In the genomic region with DNA sequence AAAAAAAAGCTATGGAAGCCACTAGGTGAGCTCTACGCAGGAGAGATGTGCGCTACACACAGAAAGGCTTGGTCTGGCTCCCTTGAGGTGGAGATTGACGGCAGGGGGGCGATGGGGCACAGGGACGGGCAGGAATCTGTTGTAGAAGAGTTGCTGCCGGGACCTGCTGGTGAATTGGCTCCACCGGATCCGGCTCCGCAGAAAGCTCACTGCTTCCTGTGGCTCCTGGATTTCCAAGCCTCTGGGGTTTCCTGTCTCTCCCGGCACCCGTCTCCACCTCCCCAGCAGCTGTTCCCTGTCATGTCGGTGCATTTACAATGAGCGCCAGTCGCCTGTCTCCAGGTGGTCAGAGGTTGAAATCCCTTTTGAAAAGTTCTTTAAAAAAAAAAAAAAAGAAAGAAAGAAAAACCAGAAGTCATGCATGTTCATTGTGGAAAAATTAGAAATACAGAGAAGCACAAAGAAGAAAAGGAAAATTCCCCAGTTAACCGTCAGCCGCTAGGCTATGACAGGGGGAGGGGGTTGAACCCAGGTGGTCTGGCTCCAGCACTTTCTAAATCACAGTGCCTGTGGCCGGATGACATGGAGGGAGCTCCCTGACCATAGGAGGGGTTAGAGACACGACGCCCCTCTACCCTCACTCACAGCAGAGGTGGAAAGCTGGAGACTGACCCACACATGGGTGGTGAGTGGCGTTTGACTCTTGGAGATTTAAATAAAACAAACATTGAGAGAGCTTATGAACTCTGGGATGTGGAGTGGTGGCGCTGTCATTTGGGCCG, we compare ENCODE assay signal across 10 cellular contexts. TPM values are rescaled to one million over a fixed set of nuclear protein-coding genes. Genes with fewer than 3 reads are reported as not detected.
DNase-seq lines count a peak whose midpoint lies in the region; ATAC-seq and TF ChIP-seq lines count a peak whose summit lies in the region.
"Had no signal": no experiment of that assay in that cellular context is flagged by ENCODE, and none has a peak within 500 bp of the region (broad histone marks: within the 10 kb centered on the region; RNA-seq: fewer than 3 reads in every experiment).

No MANE protein-coding gene starts in this region.

- H3K4me2 ChIP-seq in smooth muscle cell: peak overlapping the region; percentile 77

- no peaks in the 10 kb centered on the region for H3K79me2 ChIP-seq in smooth muscle cell (ENCODE audit: low read depth)

- peaks cover 31% of the 10 kb centered on the region for H3K27me3 Mint-ChIP-seq in activated T-cell treated with anti-CD3 and anti-CD28 coated beads, Interleukin-2, amount 50 U/mL, for 4 hours (ENCODE audit: low read depth)

- peak; percentile 0 for DNase-seq in activated T-cell treated with anti-CD3 and anti-CD28 coated beads, Interleukin-2, amount 50 U/mL, for 4 hours
- DNase-seq in activated T-cell treated with anti-CD3 and anti-CD28 coated beads for 4 hours (no peak), NT2/D1 (ENCODE audit: low read depth, low spot score) (peak; percentile 51), iPS-NIHi11 (ENCODE audit: low spot score) (peak; percentile 68), smooth muscle cell (lab: John Stamatoyannopoulos, UW; ENCODE audit: unreplicated experiment) (no peak), NOMO-1 treated with dmso at 0.1 percent for 144 hours (lab: John Stamatoyannopoulos, UW; ENCODE audit: unreplicated experiment) (no peak)
- DNase-seq in activated CD4-positive, CD25-positive, alpha-beta regulatory T cell (lab: John Stamatoyannopoulos, UW): no peak
- DNase-seq: activated T-cell treated with anti-CD3 and anti-CD28 coated beads, Interleukin-2, amount 50 U/mL, for 24 hours had no signal

- H3K4me1 ChIP-seq in NT2/D1 (ENCODE audit: insufficient read depth, insufficient read length) (peaks cover 7% of the 10 kb centered on the region), smooth muscle cell (ENCODE audit: low read depth) (peaks cover 11% of the 10 kb centered on the region)

- no peak overlapping the region for H3K9ac ChIP-seq in NT2/D1 (ENCODE audit: insufficient read length, low read depth)
- no peak overlapping the region for H3K9ac ChIP-seq in smooth muscle cell (ENCODE audit: low read depth)

- H3F3A ChIP-seq in smooth muscle cell (ENCODE audit: low read depth): no peaks in the 10 kb centered on the region

- H4K20me1 ChIP-seq in smooth muscle cell (ENCODE audit: low read depth): peaks cover 21% of the 10 kb centered on the region

- no peak overlapping the region for H3K27ac ChIP-seq in smooth muscle cell (ENCODE audit: low read depth)

- no peaks in the 10 kb centered on the region for H3K27me3 ChIP-seq in NT2/D1 (ENCODE audit: insufficient read depth, insufficient read length)
- H3K27me3 ChIP-seq in smooth muscle cell (ENCODE audit: low read depth): peaks cover 5% of the 10 kb centered on the region

- H2AFZ ChIP-seq in smooth muscle cell (ENCODE audit: low read depth): no peak overlapping the region

- H3K9me3 Mint-ChIP-seq in activated T-cell treated with anti-CD3 and anti-CD28 coated beads, Interleukin-2, amount 50 U/mL, for 4 hours: no peaks in the 10 kb centered on the region
- H3K9me3 Mint-ChIP-seq: activated T-cell treated with anti-CD3 and anti-CD28 coated beads, Interleukin-2, amount 50 U/mL, for 24 hours; T-cell had no signal

- TF ChIP-seq CTCF in smooth muscle cell (IDR thresholded peaks at IDR 0.05; ENCODE audit: borderline replicate concordance, insufficient read depth, poor library complexity, severe bottlenecking): no peak

- no peaks in the 10 kb centered on the region for H3K9me3 ChIP-seq in NT2/D1 (ENCODE audit: insufficient read depth, low read length)
- H3K9me3 ChIP-seq in smooth muscle cell (replicated peaks; ENCODE audit: low read depth): no peaks in the 10 kb centered on the region

- H3K36me3 Mint-ChIP-seq in activated T-cell treated with anti-CD3 and anti-CD28 coated beads, Interleukin-2, amount 50 U/mL, for 4 hours (ENCODE audit: insufficient read depth): no peaks in the 10 kb centered on the region
- H3K36me3 Mint-ChIP-seq: T-cell had no signal

- 34% methylated on average over 22 of the region's 22 CpGs for WGBS in smooth muscle cell (ENCODE audit: low lambda C conversion rate)

- no peak for ATAC-seq in activated T-cell treated with anti-CD3 and anti-CD28 coated beads, Interleukin-2, amount 50 U/mL, for 4 hours
- ATAC-seq in GM18498 (IDR thresholded peaks at IDR 0.05; ENCODE audit: unreplicated experiment): no peak
- ATAC-seq: T-cell had no signal

- no peak overlapping the region for H3K4me3 Mint-ChIP-seq in activated T-cell treated with anti-CD3 and anti-CD28 coated beads, Interleukin-2, amount 50 U/mL, for 4 hours
- H3K4me3 Mint-ChIP-seq: activated T-cell treated with anti-CD3 and anti-CD28 coated beads, Interleukin-2, amount 50 U/mL, for 24 hours; T-cell had no signal

- no peaks in the 10 kb centered on the region for H3K4me1 Mint-ChIP-seq in activated T-cell treated with anti-CD3 and anti-CD28 coated beads, Interleukin-2, amount 50 U/mL, for 4 hours (ENCODE audit: low read depth)
- H3K4me1 Mint-ChIP-seq: T-cell had no signal

- H3K4me3 ChIP-seq in NT2/D1 (ENCODE audit: insufficient read length, low read depth): no peak overlapping the region
- peak overlapping the region; percentile 10 for H3K4me3 ChIP-seq in smooth muscle cell

- H3K36me3 ChIP-seq in NT2/D1 (ENCODE audit: insufficient read depth, insufficient read length, low read length) (no peaks in the 10 kb centered on the region), smooth muscle cell (ENCODE audit: low read depth) (no peaks in the 10 kb centered on the region)

RNA-seq across cellular contexts. Expression of a gene that starts 20.8 kb away (rescaled TPM):
- total RNA-seq in activated T-cell treated with anti-CD3 and anti-CD28 coated beads, Interleukin-2, amount 50 U/mL, for 4 hours: 1 to 10 TPM; 4.2 to 6.7 (median 4.8) TPM
- total RNA-seq in smooth muscle cell: 0.85 TPM in 2 replicates
- 1.7 and 2.0 TPM in 2 replicates for polyA plus RNA-seq in smooth muscle cell

Comparison
In these comparisons a context has a peak if more than half of its experiments do, and no peak if none do; other contexts are left out.
1. DNase-seq: peak in activated T-cell treated with anti-CD3 and anti-CD28 coated beads, Interleukin-2, amount 50 U/mL, for 4 hours (single experiment), NT2/D1 (single experiment) and iPS-NIHi11 (single experiment); none in activated T-cell treated with anti-CD3 and anti-CD28 coated beads for 4 hours (single experiment), smooth muscle cell (single experiment), activated CD4-positive, CD25-positive, alpha-beta regulatory T cell (0 of 4) and NOMO-1 treated with dmso at 0.1 percent for 144 hours (single experiment).